14 cellular contexts compared by ENCODE assay signal in the genomic region with DNA sequence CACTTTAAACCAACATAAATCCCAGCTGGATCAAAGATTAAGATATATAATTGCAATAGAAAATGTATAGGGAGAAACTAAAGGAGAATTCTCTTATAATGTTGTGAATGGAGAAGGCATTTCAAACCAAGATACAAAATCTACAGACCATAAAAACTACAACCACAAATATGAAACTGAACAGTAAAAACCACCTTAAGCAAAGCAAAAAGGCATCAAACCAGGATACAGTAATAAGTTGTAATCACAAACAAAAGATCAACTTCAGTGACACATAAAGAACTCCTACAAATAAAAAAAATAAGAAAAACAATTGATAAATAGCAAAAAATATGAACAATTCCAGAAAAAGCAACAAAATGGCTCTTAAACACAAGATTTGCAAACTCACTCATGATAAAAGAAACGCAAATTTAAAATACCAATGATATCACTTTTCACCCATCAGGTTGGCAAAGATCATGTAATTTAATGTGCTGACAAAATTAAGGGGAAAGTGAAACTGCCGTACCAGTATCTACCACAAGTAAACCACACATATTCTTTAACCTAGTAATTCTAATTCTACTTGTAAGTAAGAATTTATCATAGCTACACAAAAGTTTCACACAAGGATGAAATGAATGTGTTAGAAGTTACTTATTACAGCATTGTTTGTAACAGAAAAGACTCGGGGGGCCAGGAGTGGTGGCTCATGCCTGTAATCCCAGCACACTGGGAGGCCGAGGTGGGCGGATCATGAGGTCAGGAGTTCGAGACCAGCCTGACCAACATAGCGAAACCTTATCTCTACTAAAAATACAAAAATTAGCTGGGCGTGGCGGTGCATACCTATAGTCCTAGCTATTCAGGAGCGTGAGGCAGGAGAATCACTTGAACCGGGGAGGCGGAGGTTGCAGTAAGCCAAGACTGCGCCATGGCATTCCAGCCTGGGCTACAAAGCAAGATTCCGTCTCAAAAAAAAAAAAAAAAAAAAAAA.
DNase-seq lines count a peak whose midpoint lies in the region; ATAC-seq and TF ChIP-seq lines count a peak whose summit lies in the region.
"Had no signal": no experiment of that assay in that cellular context is flagged by ENCODE, and none has a peak within 500 bp of the region (broad histone marks: within the 10 kb centered on the region; RNA-seq: fewer than 3 reads in every experiment).

No MANE protein-coding gene starts in this region.

- no peaks in the 10 kb centered on the region for H3K9me3 ChIP-seq in lower lobe of right lung

- H3K4me3 ChIP-seq in lower lobe of right lung = no peak overlapping the region

- peak; percentile 10 for DNase-seq in activated naive CD4-positive, alpha-beta T cell treated with anti-CD3 and anti-CD28 coated beads for 36 hours
- DNase-seq in activated naive CD4-positive, alpha-beta T cell (lab: John Stamatoyannopoulos, UW) = no peak
- no peak for DNase-seq in T-cell
- DNase-seq in central memory CD4-positive, alpha-beta T cell = peak; percentile 10
- no peak for DNase-seq in lower lobe of right lung
- no peak for DNase-seq in GOT3 (lab: John Stamatoyannopoulos, UW)
- DNase-seq: AML-193, brain microvascular endothelial cell, hippocampal formation, left ventricle myocardium superior, NCI-H2029, occipital lobe had no signal

- ATAC-seq in T-cell (replicated peaks in 1 of 4) (peak in 3 of 4 experiments; percentile 44 to 51 (median 48)), GM18517 (IDR thresholded peaks at IDR 0.05; ENCODE audit: unreplicated experiment) (no peak), lower lobe of right lung (no peak)
- ATAC-seq: left ventricle myocardium superior had no signal

- POLR2A ChIA-PET in T-cell (lab: Charles Lee) = interaction anchor here in 1 of 2 donors (0.5 kb wide), 1 partner anchor 20 kb away, joined by 3 read pairs; no protein-coding TSS in a partner anchor

- CTCF ChIA-PET in activated naive CD4-positive, alpha-beta T cell treated with anti-CD3 and anti-CD28 coated beads for 36 hours (lab: Charles Lee) = interaction anchor here (0.7 kb wide), 1 partner anchor 515 kb away, joined by 3 read pairs; no protein-coding TSS in a partner anchor
- CTCF ChIA-PET in T-cell (lab: Charles Lee) = interaction anchor here (0.6 to 1.3 kb wide), 3 partner anchors 41 to 608 kb away, joined by 3 to 4 read pairs (median 4); no protein-coding TSS in a partner anchor

- no peak for TF ChIP-seq CTCF in lower lobe of right lung (IDR thresholded peaks at IDR 0.05)

- H3K36me3 ChIP-seq in lower lobe of right lung = peaks cover 54% of the 10 kb centered on the region

- no peak overlapping the region for H3K4me3 Mint-ChIP-seq in activated naive CD4-positive, alpha-beta T cell treated with anti-CD3 and anti-CD28 coated beads for 36 hours
- H3K4me3 Mint-ChIP-seq in T-cell = no peak overlapping the region
- no peak overlapping the region for H3K4me3 Mint-ChIP-seq in stimulated activated naive CD8-positive, alpha-beta T cell treated with anti-CD3 and anti-CD28 coated beads, Interleukin-15, Interleukin-2, amounts not matched to agents 100 ng/mL and 50 ng/mL, for 24 hours

- no peaks in the 10 kb centered on the region for H3K9me3 Mint-ChIP-seq in activated naive CD4-positive, alpha-beta T cell treated with anti-CD3 and anti-CD28 coated beads for 36 hours
- H3K9me3 Mint-ChIP-seq in T-cell = no peaks in the 10 kb centered on the region
- H3K9me3 Mint-ChIP-seq in stimulated activated naive CD8-positive, alpha-beta T cell treated with anti-CD3 and anti-CD28 coated beads, Interleukin-15, Interleukin-2, amounts not matched to agents 100 ng/mL and 50 ng/mL, for 24 hours = no peaks in the 10 kb centered on the region

- intact Hi-C loops in activated naive CD4-positive, alpha-beta T cell treated with anti-CD3 and anti-CD28 coated beads for 36 hours (cut with micrococcal nuclease) = no loop called here
- intact Hi-C loops in lower lobe of right lung (cut with DNase I) = no loop called here

- H3K4me1 Mint-ChIP-seq in activated naive CD4-positive, alpha-beta T cell treated with anti-CD3 and anti-CD28 coated beads for 36 hours (ENCODE audit: low read depth) = peaks cover 18% of the 10 kb centered on the region
- peaks cover 31 to 55% (median 41%) of the 10 kb centered on the region in 3 donors for H3K4me1 Mint-ChIP-seq in T-cell
- peaks cover 34% of the 10 kb centered on the region for H3K4me1 Mint-ChIP-seq in stimulated activated naive CD8-positive, alpha-beta T cell treated with anti-CD3 and anti-CD28 coated beads, Interleukin-15, Interleukin-2, amounts not matched to agents 100 ng/mL and 50 ng/mL, for 24 hours (ENCODE audit: low read depth)

- H3K27me3 ChIP-seq in lower lobe of right lung (ENCODE audit: low read depth) = no peaks in the 10 kb centered on the region
- H3K27me3 ChIP-seq: brain microvascular endothelial cell had no signal

- no peaks in the 10 kb centered on the region for H3K27me3 Mint-ChIP-seq in activated naive CD4-positive, alpha-beta T cell treated with anti-CD3 and anti-CD28 coated beads for 36 hours (ENCODE audit: low read depth)
- H3K27me3 Mint-ChIP-seq in T-cell = no peaks in the 10 kb centered on the region
- no peaks in the 10 kb centered on the region for H3K27me3 Mint-ChIP-seq in stimulated activated naive CD8-positive, alpha-beta T cell treated with anti-CD3 and anti-CD28 coated beads, Interleukin-15, Interleukin-2, amounts not matched to agents 100 ng/mL and 50 ng/mL, for 24 hours

- no peak overlapping the region for H3K27ac ChIP-seq in lower lobe of right lung
- H3K27ac ChIP-seq: brain microvascular endothelial cell had no signal

- peaks cover 26% of the 10 kb centered on the region for H3K36me3 Mint-ChIP-seq in activated naive CD4-positive, alpha-beta T cell treated with anti-CD3 and anti-CD28 coated beads for 36 hours (ENCODE audit: low read depth)
- peaks cover 58% of the 10 kb centered on the region for H3K36me3 Mint-ChIP-seq in T-cell
- H3K36me3 Mint-ChIP-seq in stimulated activated naive CD8-positive, alpha-beta T cell treated with anti-CD3 and anti-CD28 coated beads, Interleukin-15, Interleukin-2, amounts not matched to agents 100 ng/mL and 50 ng/mL, for 24 hours (ENCODE audit: low read depth) = peaks cover 70% of the 10 kb centered on the region

- no peak overlapping the region for H3K27ac Mint-ChIP-seq in activated naive CD4-positive, alpha-beta T cell treated with anti-CD3 and anti-CD28 coated beads for 36 hours
- peak overlapping the region; percentile 52 to 75 for H3K27ac Mint-ChIP-seq in T-cell
- peak overlapping the region; percentile 22 for H3K27ac Mint-ChIP-seq in stimulated activated naive CD8-positive, alpha-beta T cell treated with anti-CD3 and anti-CD28 coated beads, Interleukin-15, Interleukin-2, amounts not matched to agents 100 ng/mL and 50 ng/mL, for 24 hours

- no peaks in the 10 kb centered on the region for H3K4me1 ChIP-seq in lower lobe of right lung

Comparison
In these comparisons a context has a peak if more than half of its experiments do, and no peak if none do; other contexts are left out.
1. DNase-seq: peak in activated naive CD4-positive, alpha-beta T cell treated with anti-CD3 and anti-CD28 coated beads for 36 hours (single experiment) and central memory CD4-positive, alpha-beta T cell (single experiment); none in activated naive CD4-positive, alpha-beta T cell (0 of 4), T-cell (0 of 34), lower lobe of right lung (single experiment) and GOT3 (single experiment).
2. ATAC-seq: peak in T-cell (3 of 4); none in GM18517 (single experiment) and lower lobe of right lung (0 of 2).